ENCODE assay signal across 8 cellular contexts in the genomic region with DNA sequence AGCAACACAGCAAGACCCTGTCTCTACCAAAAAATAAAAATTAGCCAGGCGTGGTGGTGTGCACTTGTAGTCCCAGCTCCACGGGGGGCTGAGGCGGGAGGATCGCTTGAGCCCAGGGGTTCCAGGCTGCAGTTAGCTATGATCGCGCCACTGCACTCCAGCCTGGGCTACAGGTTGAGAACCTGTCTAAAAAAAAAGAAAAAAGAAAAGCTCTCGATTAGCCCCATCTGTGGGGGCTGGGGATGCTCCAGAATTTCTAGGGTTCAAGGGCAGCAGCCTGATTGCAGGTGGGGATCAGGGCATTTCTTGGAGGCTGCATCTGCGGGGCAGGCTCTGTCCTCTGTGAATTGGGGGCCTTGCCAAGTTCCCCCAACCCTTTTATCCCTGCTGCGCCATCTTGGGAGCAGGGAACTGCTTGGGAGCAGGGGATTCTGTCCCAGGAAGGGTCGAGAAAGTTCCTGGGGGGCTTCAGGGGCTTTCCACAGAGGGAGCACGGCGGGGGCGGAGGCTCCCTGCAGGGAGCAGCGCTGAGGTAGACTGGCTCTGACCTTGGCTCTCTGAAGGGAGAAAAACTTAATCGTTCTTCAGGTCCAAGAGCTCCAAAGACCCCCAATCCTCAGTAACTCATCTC. TPM values are rescaled to one million over a fixed set of nuclear protein-coding genes. Genes with fewer than 3 reads are reported as not detected.
DNase-seq lines count a peak whose midpoint lies in the region; TF ChIP-seq lines count a peak whose summit lies in the region.

No MANE protein-coding gene starts in this region.

- 34 to 35% methylated on average over 15 of the region's 15 CpGs for WGBS in ectodermal cell, 2 experiments

- peak overlapping the region; percentile 88 for H3K27ac Mint-ChIP-seq in activated naive CD4-positive, alpha-beta T cell treated with anti-CD3 and anti-CD28 coated beads for 36 hours
- H3K27ac Mint-ChIP-seq in nephron: peak overlapping the region; percentile 66 to 91 (median 67)

- H3K36me3 Mint-ChIP-seq in activated naive CD4-positive, alpha-beta T cell treated with anti-CD3 and anti-CD28 coated beads for 36 hours (ENCODE audit: low read depth): no peaks in the 10 kb centered on the region
- no peaks in the 10 kb centered on the region for H3K36me3 Mint-ChIP-seq in nephron (ENCODE audit: low read depth)

- TF ChIP-seq CTCF in NB4 (IDR thresholded peaks at IDR 0.05; ENCODE audit: low read depth, low read length): no peak
- no peak for TF ChIP-seq CTCF in nephron (IDR thresholded peaks at IDR 0.05; ENCODE audit: unreplicated experiment in 3 of 3)

- peaks cover 35% of the 10 kb centered on the region for H3K4me1 Mint-ChIP-seq in activated naive CD4-positive, alpha-beta T cell treated with anti-CD3 and anti-CD28 coated beads for 36 hours (ENCODE audit: low read depth)
- H3K4me1 Mint-ChIP-seq in nephron: peaks cover 14% of the 10 kb centered on the region

- H3K9me3 Mint-ChIP-seq in activated naive CD4-positive, alpha-beta T cell treated with anti-CD3 and anti-CD28 coated beads for 36 hours: no peaks in the 10 kb centered on the region
- H3K9me3 Mint-ChIP-seq in nephron: no peaks in the 10 kb centered on the region

- no peak for TF ChIP-seq POLR2A in NB4 (IDR thresholded peaks at IDR 0.05; ENCODE audit: extremely low read depth, insufficient read length)

- H3K4me1 ChIP-seq in ectodermal cell (ENCODE audit: control insufficient read depth, insufficient read depth, low read length): no peaks in the 10 kb centered on the region

- no peak overlapping the region for H3K27ac ChIP-seq in ectodermal cell (ENCODE audit: insufficient read depth, low read depth, low read length, poor library complexity, severe bottlenecking)

- CTCF ChIA-PET in activated naive CD4-positive, alpha-beta T cell treated with anti-CD3 and anti-CD28 coated beads for 36 hours (lab: Charles Lee): interaction anchor here (0.6 kb wide), 1 partner anchor 433 kb away, joined by 4 read pairs; no protein-coding TSS in a partner anchor

- no peaks in the 10 kb centered on the region for H3K27me3 Mint-ChIP-seq in activated naive CD4-positive, alpha-beta T cell treated with anti-CD3 and anti-CD28 coated beads for 36 hours (ENCODE audit: low read depth)
- H3K27me3 Mint-ChIP-seq in nephron (ENCODE audit: low read depth): no peaks in the 10 kb centered on the region

- no peaks in the 10 kb centered on the region for H3K27me3 ChIP-seq in ectodermal cell (ENCODE audit: control insufficient read depth, insufficient read depth, low read length, poor library complexity, severe bottlenecking)

- no peaks in the 10 kb centered on the region for H3K36me3 ChIP-seq in ectodermal cell (ENCODE audit: control insufficient read depth, insufficient read depth, low read length)

- DNase-seq in activated naive CD4-positive, alpha-beta T cell treated with anti-CD3 and anti-CD28 coated beads for 36 hours: no peak
- DNase-seq in activated naive CD4-positive, alpha-beta T cell treated with anti-CD3 and anti-CD28 coated beads, Interleukin-2, amount 50 U/mL, for 16 hours: no peak
- no peak for DNase-seq in NB4 (ENCODE audit: low read depth)
- no peak for DNase-seq in GM19238 (ENCODE audit: insufficient read length, low spot score)
- no peak for DNase-seq in DMS153 (lab: John Stamatoyannopoulos, UW)
- DNase-seq in SHP77 (lab: John Stamatoyannopoulos, UW): no peak

- H3K4me3 ChIP-seq in NB4 (ENCODE audit: low read depth, low read length) (peak overlapping the region; percentile 98), ectodermal cell (ENCODE audit: insufficient read depth, low read depth, low read length) (peak overlapping the region; percentile 93)

- intact Hi-C loops in activated naive CD4-positive, alpha-beta T cell treated with anti-CD3 and anti-CD28 coated beads for 36 hours (cut with micrococcal nuclease): loop anchor here (2.0 to 5.0 kb wide), 3 partner anchors 53 to 446 kb away; a partner anchor contains a TSS

- H3K9me3 ChIP-seq in ectodermal cell (ENCODE audit: control insufficient read depth, low read length): no peaks in the 10 kb centered on the region

- H3K4me3 Mint-ChIP-seq in activated naive CD4-positive, alpha-beta T cell treated with anti-CD3 and anti-CD28 coated beads for 36 hours: peak overlapping the region; percentile 80
- H3K4me3 Mint-ChIP-seq in nephron: peak overlapping the region; percentile 87 to 91 (median 91)

RNA-seq across cellular contexts. Expression of a gene that starts 0.6 kb away (rescaled TPM):
- total RNA-seq in activated naive CD4-positive, alpha-beta T cell treated with anti-CD3 and anti-CD28 coated beads for 36 hours: 10 to 100 TPM; 41.5 to 47.7 TPM
- polyA plus RNA-seq in ectodermal cell (2013, experiment 1 of 4): 162 TPM
- 173 TPM for polyA plus RNA-seq in ectodermal cell (2013, experiment 2 of 4)
- polyA plus RNA-seq in ectodermal cell (2013, experiment 3 of 4): 146 TPM
- 161 TPM for polyA plus RNA-seq in ectodermal cell (2013, experiment 4 of 4)

RNA-seq across cellular contexts. Expression of a gene that starts 49.4 kb away (rescaled TPM):
- total RNA-seq in activated naive CD4-positive, alpha-beta T cell treated with anti-CD3 and anti-CD28 coated beads for 36 hours: 100 to 1,000 TPM; 334 to 345 TPM
- 67.8 TPM for polyA plus RNA-seq in ectodermal cell (2013, experiment 1 of 4)
- 63.1 TPM for polyA plus RNA-seq in ectodermal cell (2013, experiment 2 of 4)
- polyA plus RNA-seq in ectodermal cell (2013, experiment 3 of 4): 44.8 TPM
- 43.7 TPM for polyA plus RNA-seq in ectodermal cell (2013, experiment 4 of 4)

RNA-seq across cellular contexts. Expression of a gene that starts 52.4 kb away (rescaled TPM):
- total RNA-seq in activated naive CD4-positive, alpha-beta T cell treated with anti-CD3 and anti-CD28 coated beads for 36 hours: not detected
- polyA plus RNA-seq in ectodermal cell (2013, experiment 1 of 4): not detected
- not detected for polyA plus RNA-seq in ectodermal cell (2013, experiment 2 of 4)
- not detected for polyA plus RNA-seq in ectodermal cell (2013, experiment 3 of 4)
- polyA plus RNA-seq in ectodermal cell (2013, experiment 4 of 4): not detected
